ENCODE assay signal across 9 cellular contexts in the genomic region with DNA sequence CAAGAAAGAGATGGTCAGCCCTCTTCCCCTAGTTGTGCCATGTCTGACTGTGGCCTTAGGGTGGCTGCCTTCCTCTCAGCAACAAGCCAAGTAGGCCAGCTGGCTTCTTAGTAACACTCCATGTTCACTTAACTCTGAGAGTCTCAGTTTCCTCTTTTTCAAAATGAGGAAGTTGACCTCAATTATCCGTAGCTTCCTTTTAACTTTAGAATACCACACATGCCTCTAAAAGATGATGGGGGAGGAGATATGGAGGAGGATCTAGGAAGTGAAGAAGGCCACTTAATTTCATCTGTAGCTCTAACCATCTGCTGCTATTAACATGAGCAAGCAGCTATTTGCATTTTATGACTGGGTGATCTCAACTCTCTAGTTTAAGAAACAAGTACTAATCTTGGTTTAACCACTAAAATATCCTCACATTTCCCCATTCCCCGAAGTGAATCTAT. TPM values are rescaled to one million over a fixed set of nuclear protein-coding genes. Genes with fewer than 3 reads are reported as not detected.
DNase-seq lines count a peak whose midpoint lies in the region; ATAC-seq, FAIRE-seq and TF ChIP-seq lines count a peak whose summit lies in the region.
"Had no signal": no experiment of that assay in that cellular context is flagged by ENCODE, and none has a peak within 500 bp of the region (broad histone marks: within the 10 kb centered on the region; RNA-seq: fewer than 3 reads in every experiment).

No MANE protein-coding gene starts in this region.

- DNase-seq in right lobe of liver (no peak), HepG2 (ENCODE audit: low spot score) (no peak), GM12878 (ENCODE audit: low read depth, low spot score) (peak; percentile 69), trophoblast cell (peak in 1 of 2 donors; percentile 26), type B pancreatic cell (ENCODE audit: extremely low spot score, unreplicated experiment) (no peak), ureter (ENCODE audit: low spot score) (no peak), NCI-H446 treated with DMSO at 0.1 percent for 48 hours (lab: John Stamatoyannopoulos, UW) (no peak)

- FAIRE-seq in HepG2 (lab: Jason Lieb, UNC) (no peak), GM12878 (lab: Jason Lieb, UNC) (peak; percentile 96)

- 2% methylated on average over 2 of the region's 2 CpGs for WGBS in right lobe of liver (ENCODE audit: insufficient coverage, low coverage, low lambda C conversion rate, missing lambda C conversion rate)
- 3% methylated on average over 2 of the region's 2 CpGs for WGBS in HepG2 (ENCODE audit: low lambda C conversion rate)
- 0% methylated on average over 2 of the region's 2 CpGs for WGBS in GM12878 (ENCODE audit: insufficient coverage, insufficient replicate concordance, low lambda C conversion rate, missing lambda C conversion rate)
- no CpG with 5 or more reads among the region's 2 CpGs for WGBS in trophoblast cell (ENCODE audit: extremely low coverage, insufficient coverage, insufficient read length)

- H2AFZ ChIP-seq in HepG2 (ENCODE audit: low read length) = no peak overlapping the region
- H2AFZ ChIP-seq in GM12878 (ENCODE audit: control insufficient read depth, low read depth, low read length) = peak overlapping the region; percentile 28
- H2AFZ ChIP-seq in trophoblast cell (ENCODE audit: insufficient read depth, low read length, poor library complexity) = no peak overlapping the region

- H2BK12ac ChIP-seq in trophoblast cell (ENCODE audit: low read length) = peak overlapping the region; percentile 16

- H3K4me1 Mint-ChIP-seq in type B pancreatic cell (ENCODE audit: unreplicated experiment) = peaks cover 31% of the 10 kb centered on the region

- H3K36me3 ChIP-seq in right lobe of liver (no peaks in the 10 kb centered on the region), HepG2 (replicated peaks in 1 of 2; ENCODE audit: control insufficient read depth in 1 of 2, insufficient read depth in 2 of 2, low read length in 2 of 2) (no peaks in the 10 kb centered on the region), GM12878 (ENCODE audit: control insufficient read depth in 2 of 2, insufficient read depth in 2 of 2, low read length in 1 of 2) (no peaks in the 10 kb centered on the region), trophoblast cell (ENCODE audit: control insufficient read depth in 1 of 2, insufficient read depth in 2 of 2, low read length in 2 of 2) (no peaks in the 10 kb centered on the region)
- H3K36me3 ChIP-seq: thoracic aorta had no signal

- no peak overlapping the region for H2BK5ac ChIP-seq in trophoblast cell (ENCODE audit: low read depth, low read length, poor library complexity)

- H3K4me3 ChIP-seq in right lobe of liver = no peak overlapping the region
- H3K4me3 ChIP-seq in HepG2 (replicated peaks in 1 of 3; ENCODE audit: insufficient read depth in 1 of 3, low read depth in 2 of 3, low read length in 3 of 3) = no peak overlapping the region
- no peak overlapping the region for H3K4me3 ChIP-seq in GM12878
- no peak overlapping the region for H3K4me3 ChIP-seq in trophoblast cell (ENCODE audit: low read depth, low read length)
- H3K4me3 ChIP-seq: thoracic aorta had no signal

- no peak overlapping the region for H4K91ac ChIP-seq in trophoblast cell (ENCODE audit: low read depth, low read length)

- no peak overlapping the region for H3K9ac ChIP-seq in HepG2 (ENCODE audit: insufficient read depth, low read depth, low read length)
- no peak overlapping the region for H3K9ac ChIP-seq in GM12878 (ENCODE audit: control insufficient read depth, insufficient read depth, low read length)
- H3K9ac ChIP-seq in trophoblast cell (ENCODE audit: low read length) = no peak overlapping the region

- no peak overlapping the region for H3K14ac ChIP-seq in trophoblast cell (ENCODE audit: low read length)

- H4K20me1 ChIP-seq in HepG2 (ENCODE audit: insufficient read depth, low read length) (no peaks in the 10 kb centered on the region), GM12878 (ENCODE audit: control insufficient read depth, insufficient read depth) (no peaks in the 10 kb centered on the region)

- H3K9me3 ChIP-seq in right lobe of liver (no peaks in the 10 kb centered on the region), HepG2 (ENCODE audit: low read length) (no peaks in the 10 kb centered on the region), GM12878 (replicated peaks; ENCODE audit: control insufficient read depth, insufficient read depth, low read length) (no peaks in the 10 kb centered on the region; the same call in none of the 3 replicates), trophoblast cell (ENCODE audit: insufficient read depth, low read depth, low read length) (no peaks in the 10 kb centered on the region)
- H3K9me3 ChIP-seq: thoracic aorta had no signal

- in situ Hi-C loops in HepG2 (cut with HindIII; ENCODE audit: extremely low pct_ligation_motif_present, low pct_unique_long_range_greater_than_20kb) (loop anchor here (10.0 kb wide), 1 partner anchor 169 kb away; the partner anchor contains the start of gene CCDC80), GM12878 (cut with MboI) (no loop called here)

- POLR2A ChIA-PET in HepG2 (lab: Yijun Ruan, JAX) (no interaction called here), GM12878 (lab: Charles Lee) (no interaction called here)

- BruUV-seq in HepG2 (replicated peaks; lab: Mats Ljungman, UMichigan) = no TSS peak
- BruUV-seq in GM12878 (replicated peaks; lab: Mats Ljungman, UMichigan) = no TSS peak

- no peak overlapping the region for H3K4me3 Mint-ChIP-seq in type B pancreatic cell

- no peak overlapping the region for H4K8ac ChIP-seq in trophoblast cell (ENCODE audit: low read depth, low read length)

- TF ChIP-seq POLR2A in right lobe of liver (IDR thresholded peaks at IDR 0.05) (no peak), HepG2 (IDR thresholded peaks at IDR 0.05; ENCODE audit: insufficient read depth in 1 of 2, low read depth in 2 of 2, low read length in 2 of 2) (no peak), GM12878 (IDR thresholded peaks at IDR 0.05; ENCODE audit: low read depth, low read length) (no peak)

- no peak overlapping the region for H4K12ac ChIP-seq in trophoblast cell (ENCODE audit: low read depth, low read length)

- H3K27me3 ChIP-seq in right lobe of liver (no peaks in the 10 kb centered on the region), HepG2 (ENCODE audit: control insufficient read depth in 1 of 2, insufficient read depth in 2 of 2, low read length in 2 of 2) (no peaks in the 10 kb centered on the region), GM12878 (replicated peaks in 1 of 2; ENCODE audit: control insufficient read depth in 2 of 2, insufficient read depth in 2 of 2, low read length in 1 of 2) (no peaks in the 10 kb centered on the region), trophoblast cell (ENCODE audit: insufficient read depth, low read length) (no peaks in the 10 kb centered on the region)

- H3K27ac ChIP-seq in right lobe of liver (no peak overlapping the region), HepG2 (ENCODE audit: extremely low read length, insufficient read depth, low read length) (no peak overlapping the region), GM12878 (ENCODE audit: control insufficient read depth, insufficient read depth) (no peak overlapping the region), trophoblast cell (ENCODE audit: low read depth, low read length) (no peak overlapping the region)

- no peaks in the 10 kb centered on the region for H3K27me3 Mint-ChIP-seq in type B pancreatic cell

- H2AK5ac ChIP-seq in trophoblast cell (ENCODE audit: low read length) = no peak overlapping the region

- no peak overlapping the region for H3K27ac Mint-ChIP-seq in type B pancreatic cell

- no peaks in the 10 kb centered on the region for H3K79me2 ChIP-seq in HepG2 (ENCODE audit: insufficient read depth, low read length)
- no peaks in the 10 kb centered on the region for H3K79me2 ChIP-seq in GM12878 (ENCODE audit: control insufficient read depth, insufficient read depth, low read length)
- H3K79me2 ChIP-seq in trophoblast cell (ENCODE audit: control insufficient read depth, insufficient read depth, low read length, poor library complexity) = no peaks in the 10 kb centered on the region

- H2BK120ac ChIP-seq in trophoblast cell (ENCODE audit: insufficient read depth, low read length, poor library complexity) = no peak overlapping the region

- SMC1A ChIA-PET in GM12878 (lab: Charles Lee; ENCODE audit: uncharacterized antibody, unreplicated experiment) = interaction anchor here (0.8 to 2.2 kb wide), 16 partner anchors 10 to 170 kb away, joined by 3 to 12 read pairs (median 4); partner anchors contain the start of gene CD200R1L

- TF ChIP-seq CTCF in right lobe of liver (IDR thresholded peaks at IDR 0.05) (no peak), HepG2 (CRISPR knock-in tag; IDR thresholded peaks at IDR 0.05) (no peak), GM12878 (IDR thresholded peaks at IDR 0.05 in 2 of 3, conservative IDR thresholded peaks at IDR 0.05 in 1 of 3; ENCODE audit: control insufficient read depth in 2 of 3, extremely low read depth in 1 of 3, insufficient read depth in 1 of 3, low read depth in 3 of 3, low read length in 3 of 3) (peak in 2 of 3 experiments; percentile 2 to 18; a peak in 1 of 6 replicates), type B pancreatic cell (conservative IDR thresholded peaks at IDR 0.05) (no peak)

- no peak overlapping the region for H3K23ac ChIP-seq in trophoblast cell (ENCODE audit: low read length)

- H3K4ac ChIP-seq in trophoblast cell (ENCODE audit: low read depth, low read length) = no peak overlapping the region

- no peak for TF ChIP-seq EP300 in HepG2 (IDR thresholded peaks at IDR 0.05; ENCODE audit: low read depth in 2 of 2, low read length in 2 of 2)
- no peak for TF ChIP-seq EP300 in HepG2 (CRISPR knock-in tag; IDR thresholded peaks at IDR 0.05; ENCODE audit: borderline replicate concordance)
- TF ChIP-seq EP300 in GM12878 (IDR thresholded peaks at IDR 0.05; ENCODE audit: borderline replicate concordance in 1 of 2, control insufficient read depth in 1 of 2, low read depth in 2 of 2, low read length in 2 of 2) = no peak

- H3K79me1 ChIP-seq in trophoblast cell (ENCODE audit: low read length) = peaks cover 4% of the 10 kb centered on the region

- H3K36me3 Mint-ChIP-seq in type B pancreatic cell = no peaks in the 10 kb centered on the region

- H3K4me2 ChIP-seq in HepG2 (ENCODE audit: low read depth, low read length) = no peak overlapping the region
- peak overlapping the region; percentile 30; the same call in 1 of the 2 replicates for H3K4me2 ChIP-seq in GM12878 (ENCODE audit: control insufficient read depth, insufficient read depth)
- no peak overlapping the region for H3K4me2 ChIP-seq in trophoblast cell (ENCODE audit: low read length)

- RAD21 ChIA-PET in GM12878 (lab: Charles Lee; ENCODE audit: unreplicated experiment) = interaction anchor here (0.9 to 2.0 kb wide), 6 partner anchors 79 to 171 kb away, joined by 4 to 11 read pairs (median 6); no protein-coding TSS in a partner anchor

- intact Hi-C loops in right lobe of liver (cut with DNase I) (no loop called here), HepG2 (cut with micrococcal nuclease; ENCODE audit: unreplicated experiment) (loop anchor here (1.0 to 2.0 kb wide), 2 partner anchors 79 to 170 kb away; no protein-coding TSS in a partner anchor), GM12878 (cut with micrococcal nuclease; ENCODE audit: unreplicated experiment) (loop anchor here (5.0 kb wide), 2 partner anchors 81 to 159 kb away; no protein-coding TSS in a partner anchor)

- H3K18ac ChIP-seq in trophoblast cell (ENCODE audit: low read length) = no peak overlapping the region

- no peak for TF ChIP-seq RAD21 in HepG2 (CRISPR knock-in tag; IDR thresholded peaks at IDR 0.05)
- TF ChIP-seq RAD21 in GM12878 (IDR thresholded peaks at IDR 0.05; ENCODE audit: insufficient read depth, low read depth, low read length) = peak; percentile 41

- no peaks in the 10 kb centered on the region for H3K4me1 ChIP-seq in right lobe of liver
- H3K4me1 ChIP-seq in HepG2 (ENCODE audit: insufficient read depth, low read length) = no peaks in the 10 kb centered on the region
- H3K4me1 ChIP-seq in GM12878 (ENCODE audit: control insufficient read depth, insufficient read depth, low read length) = peaks cover 19% of the 10 kb centered on the region
- peaks cover 5 to 10% of the 10 kb centered on the region in 2 experiments for H3K4me1 ChIP-seq in trophoblast cell (ENCODE audit: control insufficient read depth in 1 of 2, insufficient read depth in 2 of 2, low read length in 2 of 2)

- peak; percentile 61 to 81 (median 71) for ATAC-seq in right lobe of liver
- no peak for ATAC-seq in HepG2
- peak; percentile 84 for ATAC-seq in HG03175 (IDR thresholded peaks at IDR 0.05; ENCODE audit: unreplicated experiment)
- peak; percentile 88 for ATAC-seq in GM12878

- CTCF ChIA-PET in HepG2 (lab: Yijun Ruan, JAX; ENCODE audit: low intra/inter-chr PET ratio, low total read pairs) (interaction anchor here (0.7 kb wide), 1 partner anchor 171 kb away, joined by 3 read pairs; no protein-coding TSS in a partner anchor), GM12878 (lab: Yijun Ruan, JAX) (interaction anchor here (0.5 to 3.0 kb wide), 10 partner anchors 11 to 231 kb away, joined by 3 to 30 read pairs (median 5); no protein-coding TSS in a partner anchor)

- H3K9me3 Mint-ChIP-seq in type B pancreatic cell = peaks cover 13% of the 10 kb centered on the region

RNA-seq across cellular contexts. Expression of gene CD200R1L, which starts 32.9 kb away (rescaled TPM):
- not detected for total RNA-seq in right lobe of liver
- not detected in 2 replicates for total RNA-seq in HepG2 (2016; rRNA removed; fragmentation: Illumina TruSeq; extraction: Trizol)
- total RNA-seq in HepG2 (2016; cell fraction: cytosol; rRNA removed; fragmentation: Illumina TruSeq; extraction: Trizol; ENCODE audit: low read depth) = not detected in 2 replicates
- total RNA-seq in HepG2 (2016; cell fraction: insoluble cytoplasmic fraction; rRNA removed; fragmentation: Illumina TruSeq; extraction: Trizol) = not detected in 2 replicates
- total RNA-seq in HepG2 (2016; cell fraction: membrane; rRNA removed; fragmentation: Illumina TruSeq; extraction: Trizol) = not detected in 2 replicates
- not detected in 2 replicates for total RNA-seq in HepG2 (2016; cell fraction: nucleus; rRNA removed; fragmentation: Illumina TruSeq; extraction: Trizol)
- not detected in 2 replicates for polyA plus RNA-seq in HepG2 (2011; rRNA removed)
- not detected in 2 replicates for polyA plus RNA-seq in HepG2 (2011; cell fraction: cytosol; rRNA removed)
- not detected in 2 replicates for polyA plus RNA-seq in HepG2 (2011; cell fraction: nucleus; rRNA removed)
- polyA plus RNA-seq in HepG2 (2012) = not detected in 2 replicates
- not detected in 2 replicates for polyA plus RNA-seq in HepG2 (2016; cell fraction: cytosol; fragmentation: Illumina TruSeq; extraction: Trizol; ENCODE audit: low read depth)
- polyA plus RNA-seq in HepG2 (2016; cell fraction: insoluble cytoplasmic fraction; fragmentation: Illumina TruSeq; extraction: Trizol; ENCODE audit: low read depth) = not detected in 2 replicates
- polyA plus RNA-seq in HepG2 (2016; cell fraction: membrane; fragmentation: Illumina TruSeq; extraction: Trizol; ENCODE audit: low read depth) = not detected in 2 replicates
- not detected in 2 replicates for polyA plus RNA-seq in HepG2 (2016; cell fraction: nucleus; fragmentation: Illumina TruSeq; extraction: Trizol; ENCODE audit: insufficient read depth, low read depth)
- not detected in 2 replicates for polyA minus RNA-seq in HepG2 (2011; rRNA and poly(A)+ RNA removed; ENCODE audit: low replicate concordance)
- not detected in 2 replicates for polyA minus RNA-seq in HepG2 (2011; cell fraction: cytosol; rRNA and poly(A)+ RNA removed)
- polyA minus RNA-seq in HepG2 (2011; cell fraction: nucleus; rRNA and poly(A)+ RNA removed) = not detected in 2 replicates
- not detected in 2 replicates for total RNA-seq in GM12878 (2013; cell fraction: nucleolus; rRNA removed)
- not detected in 2 replicates for total RNA-seq in GM12878 (2014; rRNA removed)
- total RNA-seq in GM12878 (2014; rRNA removed; fragmentation: Illumina TruSeq; extraction: Trizol) = not detected in 2 replicates
- 0.41 TPM in 1 of 2 replicates, not detected in the other for total RNA-seq in GM12878 (2021)
- polyA plus RNA-seq in GM12878 (2011; ENCODE audit: low read depth) = not detected
- polyA plus RNA-seq in GM12878 (2011; rRNA removed) = 0.09 TPM in 1 of 2 replicates, not detected in the other
- polyA plus RNA-seq in GM12878 (2011; cell fraction: cytosol; rRNA removed) = not detected in 2 replicates
- polyA plus RNA-seq in GM12878 (2011; cell fraction: nucleus; rRNA removed) = 0.20 TPM in 1 of 2 replicates, not detected in the other
- polyA plus RNA-seq in GM12878 (2012) = not detected in 2 replicates
- polyA plus RNA-seq in GM12878 (2014; fragmentation: Illumina TruSeq; extraction: Trizol) = 0.33 TPM in 1 of 2 replicates, not detected in the other
- not detected for polyA plus RNA-seq in GM12878 (2014; fragmentation: Nextera tagmentation; extraction: Ambion mirVana)
- not detected in 2 replicates for polyA plus RNA-seq in GM12878 (2014; rRNA removed)
- not detected for polyA plus RNA-seq in GM12878 (2016; fragmentation: Nextera tagmentation; extraction: Ambion mirVana)
- not detected in 2 replicates for polyA minus RNA-seq in GM12878 (2011; rRNA and poly(A)+ RNA removed)
- not detected in 2 replicates for polyA minus RNA-seq in GM12878 (2011; cell fraction: cytosol; rRNA and poly(A)+ RNA removed)
- polyA minus RNA-seq in GM12878 (2011; cell fraction: nucleus; rRNA and poly(A)+ RNA removed) = not detected in 2 replicates
- not detected in 2 replicates for polyA plus RNA-seq in trophoblast cell (2013)
- not detected in 2 replicates for total RNA-seq in type B pancreatic cell (ENCODE audit: low replicate concordance)
- total RNA-seq in ureter = not detected
- total RNA-seq: thoracic aorta had no signal

Comparison
In these comparisons a context has a peak if more than half of its experiments do, and no peak if none do; other contexts are left out.
1. intact Hi-C loops: an anchor here in HepG2 (1.0 to 2.0 kb wide) and GM12878 (5.0 kb wide); none called in right lobe of liver.
2. CTCF ChIP-seq: peak in GM12878 (2 of 3); none in right lobe of liver (0 of 4), HepG2 (single experiment) and type B pancreatic cell (single experiment).